Comparison of ENCODE assay signal across 9 cellular contexts in the genomic region with DNA sequence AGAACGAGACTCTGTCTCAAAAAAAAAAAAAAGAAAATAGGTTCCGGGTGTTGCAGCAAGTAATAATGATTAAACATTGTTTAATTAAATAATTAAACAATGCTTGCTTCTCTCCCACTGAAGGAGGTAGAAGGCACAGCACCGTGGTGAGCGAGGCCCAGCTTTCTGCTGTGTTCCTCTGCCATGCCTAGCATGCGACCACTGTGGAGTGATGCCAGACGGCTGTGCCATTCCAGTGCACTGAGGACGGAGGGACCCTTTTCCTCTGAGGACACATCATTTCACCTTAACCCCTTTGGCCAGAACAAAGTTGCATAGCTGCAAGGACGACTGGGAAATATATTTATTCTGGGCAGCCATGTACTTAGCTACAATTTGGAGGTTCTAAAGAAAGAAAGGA.
"Had no signal": no experiment of that assay in that cellular context is flagged by ENCODE, and none has a peak within 500 bp of the region (broad histone marks: within the 10 kb centered on the region; RNA-seq: fewer than 3 reads in every experiment).

No MANE protein-coding gene starts in this region.

- H3K36me3 ChIP-seq: HAP-1 had no signal

- H3K9me3 ChIP-seq: HAP-1 had no signal

- H3K27ac ChIP-seq: GM23248 had no signal

- DNase-seq: GM23248, GOT3, H7, H9, HCEC 1CT, HFFc6 had no signal

- H3K4me1 ChIP-seq: HAP-1 had no signal

- ATAC-seq: GM23338, HCT116 had no signal

- H3K4me3 ChIP-seq: GM23248, GM23338, HAP-1 had no signal
